ENCODE assay signal across 8 cellular contexts in genomic region chr9:93095205-93096130, GRCh38. TPM values are rescaled to one million over a fixed set of nuclear protein-coding genes. Genes with fewer than 3 reads are reported as not detected.
DNase-seq lines count a peak whose midpoint lies in the region; ATAC-seq, FAIRE-seq and TF ChIP-seq lines count a peak whose summit lies in the region.

No MANE protein-coding gene starts in this region.

- TF ChIP-seq POLR2A in uterus (IDR thresholded peaks at IDR 0.05), result peak; percentile 74 to 90

- H3K4me3 Mint-ChIP-seq in T-helper 2 cell treated with Interferon-gamma antibody and Interleukin-4, amounts not matched to agents 5 μg/mL and 100 μg/mL, for 36 hours, result peak overlapping the region; percentile 84

- TF ChIP-seq CTCF in ascending aorta (IDR thresholded peaks at IDR 0.05) (peak in 1 of 3 experiments; percentile 4), uterus (IDR thresholded peaks at IDR 0.05) (peak in 2 of 4 experiments; percentile 12 to 14)

- intact Hi-C loops in ascending aorta (cut with DNase I) (loop anchor here (1.0 to 10.0 kb wide), 8 partner anchors 37 to 981 kb away; partner anchors contain the start of genes BICD2, FAM120A, FAM120AOS and NINJ1), uterus (cut with DNase I; ENCODE audit: low total_unique reads) (no loop called here)

- H3K4me1 Mint-ChIP-seq in T-helper 2 cell treated with Interferon-gamma antibody and Interleukin-4, amounts not matched to agents 5 μg/mL and 100 μg/mL, for 36 hours (ENCODE audit: low read depth), result peaks cover 63% of the 10 kb centered on the region

- peak; percentile 54 for ATAC-seq in HG02973 (IDR thresholded peaks at IDR 0.05; ENCODE audit: unreplicated experiment)

- peaks cover 17% of the 10 kb centered on the region for H3K36me3 Mint-ChIP-seq in T-helper 2 cell treated with Interferon-gamma antibody and Interleukin-4, amounts not matched to agents 5 μg/mL and 100 μg/mL, for 36 hours (ENCODE audit: low read depth)

- peak overlapping the region; percentile 98 for H3K27ac Mint-ChIP-seq in T-helper 2 cell treated with Interferon-gamma antibody and Interleukin-4, amounts not matched to agents 5 μg/mL and 100 μg/mL, for 36 hours

- H3K27me3 Mint-ChIP-seq in T-helper 2 cell treated with Interferon-gamma antibody and Interleukin-4, amounts not matched to agents 5 μg/mL and 100 μg/mL, for 36 hours (ENCODE audit: low read depth), result no peaks in the 10 kb centered on the region

- FAIRE-seq in GM18507 (lab: Jason Lieb, UNC), result peak; percentile 97

- H3K27me3 ChIP-seq in ascending aorta, result no peaks in the 10 kb centered on the region
- no peaks in the 10 kb centered on the region for H3K27me3 ChIP-seq in uterus

- peak; percentile 96 for DNase-seq in GM18507 (ENCODE audit: extremely low spot score, insufficient read length, low read depth)
- DNase-seq in NCI-H1930 (lab: John Stamatoyannopoulos, UW), result peak; percentile 98 to 100
- peak; percentile 99 for DNase-seq in T-helper 2 cell treated with Interferon-gamma antibody and Interleukin-4, amounts not matched to agents 5 μg/mL and 100 μg/mL, for 36 hours (ENCODE audit: low spot score)
- DNase-seq in ascending aorta (ENCODE audit: low spot score in 2 of 2), result peak; percentile 98 to 100
- peak; percentile 96 for DNase-seq in hepatic stellate cell (ENCODE audit: low spot score)
- peak; percentile 100 for DNase-seq in putamen (ENCODE audit: low spot score)
- peak; percentile 100 for DNase-seq in uterus

- H3K4me1 ChIP-seq in ascending aorta (peaks cover 22 to 37% of the 10 kb centered on the region in 2 donors), uterus (peaks cover 6 to 25% of the 10 kb centered on the region in 2 donors)

- H3K4me3 ChIP-seq in ascending aorta (peak overlapping the region; percentile 56 to 81), uterus (peak overlapping the region; percentile 51 to 92)

- H3K27ac ChIP-seq in ascending aorta (peak overlapping the region; percentile 88 to 97), uterus (peak overlapping the region; percentile 98)

- peaks cover 0 to 17% of the 10 kb centered on the region in 2 donors for H3K9me3 ChIP-seq in ascending aorta
- peaks cover 0 to 5% of the 10 kb centered on the region in 2 donors for H3K9me3 ChIP-seq in uterus

- H3K36me3 ChIP-seq in ascending aorta (no peaks in the 10 kb centered on the region), uterus (no peaks in the 10 kb centered on the region)

- H3K9me3 Mint-ChIP-seq in T-helper 2 cell treated with Interferon-gamma antibody and Interleukin-4, amounts not matched to agents 5 μg/mL and 100 μg/mL, for 36 hours, result peaks cover 10% of the 10 kb centered on the region

RNA-seq across cellular contexts. Expression of gene CARD19, which starts 0.5 kb away (rescaled TPM):
- total RNA-seq in ascending aorta, result 212 TPM
- 10 to 100 TPM; 23.7 to 71.4 (median 40.9) TPM for total RNA-seq in uterus

RNA-seq across cellular contexts. Expression of gene SUSD3, which starts 37.0 kb away (rescaled TPM):
- not detected for total RNA-seq in ascending aorta
- total RNA-seq in uterus, result 10 to 100 TPM in 3 of 4 donors, 1 to 10 TPM in 1; 9.3 to 52.7 (median 14.7) TPM

RNA-seq across cellular contexts. Expression of gene NINJ1, which starts 38.6 kb away (rescaled TPM):
- 156 TPM for total RNA-seq in ascending aorta
- total RNA-seq in uterus, result 10 to 100 TPM; 20.6 to 87.4 (median 44.2) TPM

Comparison
In these comparisons a context has a peak if more than half of its experiments do, and no peak if none do; other contexts are left out.
1. Peak in every context shown above with its lines: DNase-seq, ATAC-seq, H3K4me3 ChIP-seq and H3K27ac ChIP-seq.